8 cellular contexts compared by ENCODE assay signal in the genomic region with DNA sequence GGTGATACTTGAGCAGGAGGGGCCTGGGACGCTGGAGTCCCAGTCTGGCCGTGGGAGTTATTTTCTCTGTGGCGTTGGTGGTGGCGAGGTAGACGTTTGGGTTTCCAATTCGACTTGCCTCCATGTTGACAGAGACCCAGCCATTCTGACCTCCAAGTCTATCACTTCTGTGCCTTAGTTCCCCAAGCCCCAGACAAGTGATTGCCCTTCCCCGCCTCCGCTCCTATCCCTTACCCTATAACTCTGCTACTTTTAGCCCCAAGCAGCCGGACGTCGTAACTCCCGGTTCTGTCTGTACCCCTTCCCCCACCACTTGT. TPM values are rescaled to one million over a fixed set of nuclear protein-coding genes. Genes with fewer than 3 reads are reported as not detected.
DNase-seq lines count a peak whose midpoint lies in the region; ATAC-seq and TF ChIP-seq lines count a peak whose summit lies in the region.

No MANE protein-coding gene starts in this region.

- POLR2A ChIA-PET in MCF 10A (lab: Yijun Ruan, JAX), result interaction anchor here (0.8 to 2.1 kb wide), 6 partner anchors 36 to 59 kb away, joined by 3 to 14 read pairs (median 4); partner anchors contain the start of genes EID2, RPS16 and SUPT5H

- CTCF ChIA-PET in MCF 10A (lab: Yijun Ruan, JAX), result no interaction called here

- peak overlapping the region; percentile 91 for H3K27ac Mint-ChIP-seq in MCF 10A (ENCODE audit: low read depth, unreplicated experiment)

- peak overlapping the region; percentile 99 for H3K4me3 ChIP-seq in AG10803 (ENCODE audit: low read length)
- H3K4me3 ChIP-seq in mucosa of rectum (ENCODE audit: low read length in 2 of 2), result peak overlapping the region; percentile 96 to 98

- H3K4me3 Mint-ChIP-seq in MCF 10A (ENCODE audit: unreplicated experiment), result peak overlapping the region; percentile 88

- ATAC-seq in HG03039 (IDR thresholded peaks at IDR 0.05; ENCODE audit: unreplicated experiment) (peak; percentile 10), HG02642 (IDR thresholded peaks at IDR 0.05; ENCODE audit: poor library complexity, unreplicated experiment) (no peak)

- no peaks in the 10 kb centered on the region for H3K9me3 Mint-ChIP-seq in MCF 10A (ENCODE audit: unreplicated experiment)

- peaks cover 13 to 14% of the 10 kb centered on the region in 2 donors for H3K4me1 ChIP-seq in mucosa of rectum (ENCODE audit: control insufficient read depth in 2 of 2, insufficient read depth in 2 of 2, low read length in 2 of 2)

- H3K4me1 Mint-ChIP-seq in MCF 10A (ENCODE audit: insufficient read depth, unreplicated experiment), result peaks cover 15% of the 10 kb centered on the region

- H3K27ac ChIP-seq in mucosa of rectum (ENCODE audit: low read depth in 2 of 2, low read length in 2 of 2), result peak overlapping the region in 1 of 2 donors; percentile 74

- H3K27me3 ChIP-seq in mucosa of rectum (ENCODE audit: control insufficient read depth in 2 of 2, insufficient read depth in 2 of 2, low read length in 2 of 2), result no peaks in the 10 kb centered on the region

- TF ChIP-seq CTCF in AG10803 (conservative IDR thresholded peaks at IDR 0.05; ENCODE audit: low read length) (no peak), MCF 10A (IDR thresholded peaks at IDR 0.05; ENCODE audit: unreplicated experiment) (no peak), GM13977 (IDR thresholded peaks at IDR 0.05; ENCODE audit: extremely low read depth, insufficient read depth, missing control alignments) (no peak)

- in situ Hi-C loops in GM13977 (cut with MboI; ENCODE audit: low pct_unique_long_range_greater_than_20kb, low sequenced_read_pairs, unreplicated experiment) (no loop called here), KBM-7 (cut with MboI; ENCODE audit: low pct_unique_long_range_greater_than_20kb, low sequenced_read_pairs) (no loop called here)

- H3K9me3 ChIP-seq in mucosa of rectum (ENCODE audit: control insufficient read depth in 2 of 2, low read length in 2 of 2), result no peaks in the 10 kb centered on the region

- H3K36me3 ChIP-seq in mucosa of rectum (ENCODE audit: control insufficient read depth in 2 of 2, insufficient read depth in 2 of 2, low read length in 2 of 2), result peaks cover 3 to 13% of the 10 kb centered on the region in 2 donors

- DNase-seq in AG10803 (ENCODE audit: low read depth), result no peak
- DNase-seq in MCF 10A (ENCODE audit: unreplicated experiment), result no peak
- no peak for DNase-seq in LoVo (ENCODE audit: low spot score)
- DNase-seq in GM13977 (ENCODE audit: low spot score), result no peak
- no peak for DNase-seq in KBM-7

- peak overlapping the region; percentile 87 to 95 for H3K9ac ChIP-seq in mucosa of rectum (ENCODE audit: low read depth in 1 of 2, low read length in 2 of 2)

- intact Hi-C loops in MCF 10A (cut with micrococcal nuclease), result no loop called here

- H3K36me3 Mint-ChIP-seq in MCF 10A (ENCODE audit: insufficient read depth, unreplicated experiment), result peaks cover 26% of the 10 kb centered on the region

- TSS peak; percentile 23 for BruUV-seq in MCF 10A (replicated peaks; lab: Mats Ljungman, UMichigan)

- no peaks in the 10 kb centered on the region for H3K27me3 Mint-ChIP-seq in MCF 10A (ENCODE audit: insufficient read depth, unreplicated experiment)

RNA-seq across cellular contexts. Expression of gene TIMM50, which starts 0.5 kb away (rescaled TPM):
- 71.2 and 94.2 TPM in 2 replicates for total RNA-seq in MCF 10A (2022)

RNA-seq across cellular contexts. Expression of gene DLL3, which starts 17.6 kb away (rescaled TPM):
- 0.56 and 0.68 TPM in 2 replicates for total RNA-seq in MCF 10A (2022)

RNA-seq across cellular contexts. Expression of gene SELENOV, which starts 33.8 kb away (rescaled TPM):
- total RNA-seq in MCF 10A (2022), result not detected in 2 replicates

RNA-seq across cellular contexts. Expression of gene SUPT5H, which starts 35.8 kb away (rescaled TPM):
- total RNA-seq in MCF 10A (2022), result 122 and 165 TPM in 2 replicates

RNA-seq across cellular contexts. Expression of gene RPS16, which starts 45.4 kb away (rescaled TPM):
- 2,837 and 2,909 TPM in 2 replicates for total RNA-seq in MCF 10A (2022)
